Comparison of ENCODE assay signal across 8 cellular contexts in genomic region chr19:13849991-13850909, GRCh38. TPM values are rescaled to one million over a fixed set of nuclear protein-coding genes. Genes with fewer than 3 reads are reported as not detected.
DNase-seq lines count a peak whose midpoint lies in the region; ATAC-seq and TF ChIP-seq lines count a peak whose summit lies in the region.

No MANE protein-coding gene starts in this region.

- no peak for ATAC-seq in activated CD8-positive, alpha-beta T cell treated with anti-CD3 and anti-CD28 coated beads, Interleukin-2, amount 10 ng/mL, durations not matched to agents 7 days and 5 days
- ATAC-seq in lung (ENCODE audit: insufficient read depth, low FRiP score) (peak; percentile 56), GM18858 (IDR thresholded peaks at IDR 0.05; ENCODE audit: unreplicated experiment) (no peak), HG02610 (IDR thresholded peaks at IDR 0.05; ENCODE audit: unreplicated experiment) (no peak)

- H3K9me3 ChIP-seq in endocrine pancreas (ENCODE audit: control insufficient read depth, low read length) (no peaks in the 10 kb centered on the region), lung (ENCODE audit: control insufficient read depth in 2 of 2, insufficient read depth in 1 of 2, low read length in 1 of 2) (no peaks in the 10 kb centered on the region)

- H3K4me3 ChIP-seq in GM06990 (replicated peaks; ENCODE audit: low read depth, low read length) (no peak overlapping the region; the same call in 1 of the 2 replicates), endocrine pancreas (ENCODE audit: control insufficient read depth, insufficient read depth, low read length) (peak overlapping the region; percentile 62), lung (no peak overlapping the region)

- no peaks in the 10 kb centered on the region for H3K36me3 ChIP-seq in GM06990 (ENCODE audit: control insufficient read depth, insufficient read depth, low read length)
- H3K36me3 ChIP-seq in endocrine pancreas (ENCODE audit: control insufficient read depth, insufficient read depth, low read length) = no peaks in the 10 kb centered on the region
- H3K36me3 ChIP-seq in lung (ENCODE audit: control insufficient read depth in 2 of 2, insufficient read depth in 2 of 2, low read length in 2 of 2) = no peaks in the 10 kb centered on the region

- H3K27ac ChIP-seq in lung (ENCODE audit: low read depth in 1 of 2, low read length in 1 of 2) = peak overlapping the region; percentile 96 to 98

- peaks cover 39% of the 10 kb centered on the region for H3K4me1 Mint-ChIP-seq in activated CD8-positive, alpha-beta T cell treated with anti-CD3 and anti-CD28 coated beads, Interleukin-2, amount 10 ng/mL, durations not matched to agents 7 days and 5 days (ENCODE audit: low read depth)

- H3K27me3 Mint-ChIP-seq in activated CD8-positive, alpha-beta T cell treated with anti-CD3 and anti-CD28 coated beads, Interleukin-2, amount 10 ng/mL, durations not matched to agents 7 days and 5 days (ENCODE audit: low read depth) = no peaks in the 10 kb centered on the region

- peak; percentile 65 for DNase-seq in GM06990 (ENCODE audit: extremely low read depth, insufficient read length)
- DNase-seq in NCI-H2227 treated with DMSO at 0.1 percent for 48 hours (lab: John Stamatoyannopoulos, UW) = peak; percentile 52
- peak; percentile 74 for DNase-seq in activated CD8-positive, alpha-beta T cell treated with anti-CD3 and anti-CD28 coated beads, Interleukin-2, amount 10 ng/mL, durations not matched to agents 7 days and 5 days
- peak; percentile 78 for DNase-seq in lung (ENCODE audit: low spot score)
- DNase-seq in stimulated activated CD8-positive, alpha-beta memory T cell treated with anti-CD3 and anti-CD28 coated beads, Interleukin-4, amount 100 ng/mL, for 24 hours (ENCODE audit: low read depth) = peak; percentile 68

- CTCF ChIA-PET in activated CD8-positive, alpha-beta T cell treated with anti-CD3 and anti-CD28 coated beads, Interleukin-2, amount 10 ng/mL, durations not matched to agents 7 days and 5 days (lab: Charles Lee) = interaction anchor here (1.0 to 8.6 kb wide), 4 partner anchors 11 to 15 kb away, joined by 3 to 57 read pairs (median 4); no protein-coding TSS in a partner anchor

- H3K4me1 ChIP-seq in endocrine pancreas (ENCODE audit: control insufficient read depth, insufficient read depth, low read length) (peaks cover 4% of the 10 kb centered on the region), lung (ENCODE audit: control insufficient read depth in 2 of 2, insufficient read depth in 2 of 2, low read length in 2 of 2) (peaks cover 4 to 25% of the 10 kb centered on the region in 2 donors)

- H3K9me3 Mint-ChIP-seq in activated CD8-positive, alpha-beta T cell treated with anti-CD3 and anti-CD28 coated beads, Interleukin-2, amount 10 ng/mL, durations not matched to agents 7 days and 5 days (ENCODE audit: insufficient read depth) = no peaks in the 10 kb centered on the region

- H3K4me3 Mint-ChIP-seq in activated CD8-positive, alpha-beta T cell treated with anti-CD3 and anti-CD28 coated beads, Interleukin-2, amount 10 ng/mL, durations not matched to agents 7 days and 5 days = peak overlapping the region; percentile 36

- 16 to 21% methylated on average over 58 to 66 of the region's 66 CpGs for WGBS in lung, 2 donors

- POLR2A ChIA-PET in activated CD8-positive, alpha-beta T cell treated with anti-CD3 and anti-CD28 coated beads, Interleukin-2, amount 10 ng/mL, durations not matched to agents 7 days and 5 days (lab: Charles Lee) = interaction anchor here (1.5 to 5.5 kb wide), 3 partner anchors 12 to 62 kb away, joined by 4 to 104 read pairs (median 9); no protein-coding TSS in a partner anchor

- TF ChIP-seq CTCF in GM06990 (IDR thresholded peaks at IDR 0.05; ENCODE audit: insufficient read depth, low read length, poor library complexity, severe bottlenecking) (no peak), lung (IDR thresholded peaks at IDR 0.05; ENCODE audit: control extremely low read depth, extremely low read depth) (no peak)

- peak overlapping the region; percentile 95 for H3K9ac ChIP-seq in endocrine pancreas (ENCODE audit: control insufficient read depth, insufficient read depth, low read length)

- no peaks in the 10 kb centered on the region for H3K36me3 Mint-ChIP-seq in activated CD8-positive, alpha-beta T cell treated with anti-CD3 and anti-CD28 coated beads, Interleukin-2, amount 10 ng/mL, durations not matched to agents 7 days and 5 days (ENCODE audit: low read depth)

- H3K27ac Mint-ChIP-seq in activated CD8-positive, alpha-beta T cell treated with anti-CD3 and anti-CD28 coated beads, Interleukin-2, amount 10 ng/mL, durations not matched to agents 7 days and 5 days = peak overlapping the region; percentile 64

- no peaks in the 10 kb centered on the region for H3K27me3 ChIP-seq in GM06990 (replicated peaks; ENCODE audit: control insufficient read depth, insufficient read depth, low read length)
- H3K27me3 ChIP-seq in endocrine pancreas (ENCODE audit: control insufficient read depth, insufficient read depth, low read length) = no peaks in the 10 kb centered on the region
- H3K27me3 ChIP-seq in lung (ENCODE audit: control insufficient read depth, insufficient read depth) = no peaks in the 10 kb centered on the region

RNA-seq across cellular contexts. Expression of gene NANOS3, which starts 26.7 kb away (rescaled TPM):
- total RNA-seq in activated CD8-positive, alpha-beta T cell treated with anti-CD3 and anti-CD28 coated beads, Interleukin-2, amount 10 ng/mL, durations not matched to agents 7 days and 5 days = under 1 TPM; 0.60 to 0.90 TPM
- 1 to 10 TPM in 1 of 2 donors, not detected in 1; 1.5 TPM for total RNA-seq in lung
- under 1 TPM; 0.81 to 0.82 TPM for polyA plus RNA-seq in lung

RNA-seq across cellular contexts. Expression of gene ZSWIM4, which starts 55.0 kb away (rescaled TPM):
- total RNA-seq in activated CD8-positive, alpha-beta T cell treated with anti-CD3 and anti-CD28 coated beads, Interleukin-2, amount 10 ng/mL, durations not matched to agents 7 days and 5 days = 1 to 10 TPM; 8.4 to 9.5 TPM
- total RNA-seq in lung = 10 to 100 TPM in 1 of 2 donors, 1 to 10 TPM in 1; 7.6 to 10.5 TPM
- polyA plus RNA-seq in lung = 10 to 100 TPM in 1 of 2 donors, 1 to 10 TPM in 1; 3.7 to 10.0 TPM

RNA-seq across cellular contexts. Expression of gene BRME1, which starts 55.7 kb away (rescaled TPM):
- total RNA-seq in activated CD8-positive, alpha-beta T cell treated with anti-CD3 and anti-CD28 coated beads, Interleukin-2, amount 10 ng/mL, durations not matched to agents 7 days and 5 days = 1 to 10 TPM; 4.2 to 5.0 TPM
- 1 to 10 TPM; 2.9 to 3.0 TPM for total RNA-seq in lung
- 1 to 10 TPM; 1.3 to 3.2 TPM for polyA plus RNA-seq in lung

RNA-seq across cellular contexts. Expression of gene CC2D1A, which starts 55.8 kb away (rescaled TPM):
- total RNA-seq in activated CD8-positive, alpha-beta T cell treated with anti-CD3 and anti-CD28 coated beads, Interleukin-2, amount 10 ng/mL, durations not matched to agents 7 days and 5 days = 10 to 100 TPM; 27.8 to 28.9 TPM
- total RNA-seq in lung = 10 to 100 TPM; 19.9 to 39.5 TPM
- polyA plus RNA-seq in lung = 10 to 100 TPM; 19.3 to 38.9 TPM
